Comparison of ENCODE assay signal across 18 cellular contexts in the genomic region with DNA sequence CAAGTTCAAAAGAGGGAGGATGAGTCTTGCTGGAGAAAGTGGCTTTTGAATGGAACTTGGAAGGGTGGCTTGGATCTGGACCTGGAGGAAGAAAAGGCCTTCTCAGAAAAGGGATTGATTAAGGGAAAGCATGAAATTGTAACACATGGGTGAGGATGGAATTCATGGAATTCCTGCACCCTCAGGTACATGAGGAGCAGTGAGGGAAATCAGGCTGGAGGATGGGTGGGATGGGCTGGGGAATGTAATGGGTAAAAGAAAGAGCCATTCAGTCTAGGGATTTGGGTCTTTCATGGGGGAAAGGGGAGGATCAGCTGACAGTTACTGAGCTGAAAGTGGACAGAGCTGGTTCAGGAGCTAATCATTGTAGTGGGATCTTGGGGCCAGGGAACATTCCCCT. TPM values are rescaled to one million over a fixed set of nuclear protein-coding genes. Genes with fewer than 3 reads are reported as not detected.
A peak's percentile ranks its signal among the peaks of the same experiment; 100 is the strongest.
DNase-seq lines count a peak whose midpoint lies in the region; ATAC-seq, FAIRE-seq and TF ChIP-seq lines count a peak whose summit lies in the region.
"Had no signal": no experiment of that assay in that cellular context is flagged by ENCODE, and none has a peak within 500 bp of the region (broad histone marks: within the 10 kb centered on the region; RNA-seq: fewer than 3 reads in every experiment).

No MANE protein-coding gene starts in this region.

- peak overlapping the region; percentile 22 for H2AFZ ChIP-seq in neural progenitor cell (replicated peaks)

- H3K9me3 Mint-ChIP-seq in brain (no peaks in the 10 kb centered on the region), neural progenitor cell (no peaks in the 10 kb centered on the region)

- no peak overlapping the region for H3K4me2 ChIP-seq in neural progenitor cell

- H3K4me3 Mint-ChIP-seq in brain: no peak overlapping the region
- no peak overlapping the region for H3K4me3 Mint-ChIP-seq in neural progenitor cell

- peaks cover 19% of the 10 kb centered on the region for H3K4me1 ChIP-seq in neural progenitor cell

- ATAC-seq in GM19328 (IDR thresholded peaks at IDR 0.05; ENCODE audit: unreplicated experiment): no peak
- ATAC-seq: PC-3 had no signal

- no peak overlapping the region for H3K27ac ChIP-seq in neural progenitor cell
- H3K27ac ChIP-seq: SK-N-MC had no signal

- no peaks in the 10 kb centered on the region for H3K79me2 ChIP-seq in neural progenitor cell (ENCODE audit: low read depth)

- H3K4me3 ChIP-seq in neural progenitor cell: no peak overlapping the region
- H3K4me3 ChIP-seq: SK-N-MC had no signal

- DNase-seq in kidney tubule cell (ENCODE audit: low spot score) (peak; percentile 67), neural progenitor cell (ENCODE audit: low spot score) (peak; percentile 31), HTR-8/SVneo (ENCODE audit: insufficient read length, low spot score) (no peak), NCI-H345 (lab: John Stamatoyannopoulos, UW) (no peak), putamen (ENCODE audit: low spot score) (no peak)
- DNase-seq: COR-L47, EL, HCEC 1CT, KBM-7, NCI-H1417 treated with DMSO at 0.1 percent for 48 hours, NCI-H2029, NCI-H2171 treated with DMSO at 0.1 percent for 48 hours, NCI-H510A treated with DMSO at 0.1 percent for 48 hours, NCI-H82, PC-3 had no signal

- H3K9me3 ChIP-seq in neural progenitor cell (ENCODE audit: low read depth): no peaks in the 10 kb centered on the region

- H3K36me3 ChIP-seq in neural progenitor cell: no peaks in the 10 kb centered on the region

- H3K27ac Mint-ChIP-seq in brain (peak overlapping the region in 3 of 5 experiments; percentile 33 to 84 (median 76)), neural progenitor cell (no peak overlapping the region)

- H3K4me1 Mint-ChIP-seq in brain: peaks cover 53% of the 10 kb centered on the region
- H3K4me1 Mint-ChIP-seq in neural progenitor cell: peaks cover 19% of the 10 kb centered on the region

- no peaks in the 10 kb centered on the region for H4K20me1 ChIP-seq in neural progenitor cell (ENCODE audit: low read depth)

- no peaks in the 10 kb centered on the region for H3K27me3 ChIP-seq in neural progenitor cell

- no peak for FAIRE-seq in HTR-8/SVneo (lab: Jason Lieb, UNC)

- no peaks in the 10 kb centered on the region for H3F3A ChIP-seq in neural progenitor cell (ENCODE audit: low read depth)

- H3K27me3 Mint-ChIP-seq in brain (peaks cover 4% of the 10 kb centered on the region), neural progenitor cell (ENCODE audit: insufficient read depth, low read depth) (peaks cover 6% of the 10 kb centered on the region)

- H3K36me3 Mint-ChIP-seq in brain (no peaks in the 10 kb centered on the region), neural progenitor cell (no peaks in the 10 kb centered on the region)

- no peak overlapping the region for H3K9ac ChIP-seq in neural progenitor cell

- TF ChIP-seq CTCF in brain (conservative IDR thresholded peaks at IDR 0.05): no peak
- no peak for TF ChIP-seq CTCF in neural progenitor cell (IDR thresholded peaks at IDR 0.05)

RNA-seq across cellular contexts. Expression of gene HAAO, which starts 51.2 kb away (rescaled TPM):
- polyA plus RNA-seq in brain (ENCODE audit: insufficient read depth, low read depth, low replicate concordance): 2.2 TPM
- 0.77 and 2.8 TPM in 2 replicates for total RNA-seq in neural progenitor cell (ENCODE audit: low replicate concordance)
- total RNA-seq: PC-3 had no signal

Comparison
In these comparisons a context has a peak if more than half of its experiments do, and no peak if none do; other contexts are left out.
1. DNase-seq: peak in kidney tubule cell (single experiment) and neural progenitor cell (single experiment); none in HTR-8/SVneo (single experiment), NCI-H345 (single experiment) and putamen (single experiment).